Comparison of ENCODE assay signal across 20 cellular contexts in the genomic region with DNA sequence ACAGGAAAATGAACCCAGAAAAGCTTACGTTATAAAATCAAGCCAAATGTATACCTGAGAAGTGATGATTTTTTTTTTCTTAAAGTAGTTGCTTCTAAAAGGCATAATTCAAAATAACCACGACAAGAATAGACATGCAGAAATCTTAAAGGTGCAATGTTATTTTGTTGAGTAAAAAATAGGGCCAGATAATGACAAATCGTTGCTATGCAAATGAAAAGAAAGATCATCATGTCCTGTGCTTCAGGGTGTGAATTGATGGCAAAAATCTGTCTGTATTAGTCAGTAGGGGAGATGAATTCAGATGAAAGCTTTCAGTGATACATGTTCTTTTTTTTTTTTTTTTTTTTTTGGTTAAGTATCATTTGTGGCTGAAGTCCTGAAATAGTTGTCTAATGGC. TPM values are rescaled to one million over a fixed set of nuclear protein-coding genes. Genes with fewer than 3 reads are reported as not detected.
DNase-seq lines count a peak whose midpoint lies in the region; ATAC-seq and TF ChIP-seq lines count a peak whose summit lies in the region.
"Had no signal": no experiment of that assay in that cellular context is flagged by ENCODE, and none has a peak within 500 bp of the region (broad histone marks: within the 10 kb centered on the region; RNA-seq: fewer than 3 reads in every experiment).

No MANE protein-coding gene starts in this region.

- H3K9me3 ChIP-seq in SJSA1 (replicated peaks) (no peaks in the 10 kb centered on the region), suprapubic skin (no peaks in the 10 kb centered on the region)
- H3K9me3 ChIP-seq: A549, BLaER1, HAP-1 had no signal

- H3K27me3 ChIP-seq in SJSA1 (replicated peaks) (no peaks in the 10 kb centered on the region), foreskin keratinocyte (no peaks in the 10 kb centered on the region), suprapubic skin (no peaks in the 10 kb centered on the region)
- H3K27me3 ChIP-seq: BLaER1 had no signal

- DNase-seq in Ammon's horn (ENCODE audit: low spot score) (peak; percentile 23), SJSA1 (ENCODE audit: low read depth in 1 of 2, low spot score in 2 of 2) (no peak), foreskin keratinocyte (peak in 1 of 2 donors; percentile 47), suprapubic skin (ENCODE audit: low spot score in 2 of 2) (no peak), NCI-H1105 (lab: John Stamatoyannopoulos, UW) (no peak), GM03348 (ENCODE audit: low spot score) (no peak)
- DNase-seq: AML-193; CD4-positive, alpha-beta memory T cell; DMS153; DMS79; GF-D8; GM23248; KBM-7 had no signal

- TF ChIP-seq CTCF in foreskin keratinocyte (conservative IDR thresholded peaks at IDR 0.05) (no peak), suprapubic skin (IDR thresholded peaks at IDR 0.05) (no peak)

- TF ChIP-seq POLR2A in suprapubic skin (IDR thresholded peaks at IDR 0.05) = no peak

- H3K27ac ChIP-seq in SJSA1 = peak overlapping the region; percentile 88
- H3K27ac ChIP-seq in foreskin keratinocyte = no peak overlapping the region
- peak overlapping the region; percentile 79 for H3K27ac ChIP-seq in suprapubic skin
- H3K27ac ChIP-seq: 22Rv1, A549, BLaER1, GM23248 had no signal

- H3K36me3 ChIP-seq in SJSA1 = no peaks in the 10 kb centered on the region
- H3K36me3 ChIP-seq in suprapubic skin = no peaks in the 10 kb centered on the region
- H3K36me3 ChIP-seq: BLaER1, HAP-1 had no signal

- 47% methylated on average over 3 of the region's 3 CpGs for WGBS in suprapubic skin

- H3K4me3 ChIP-seq in SJSA1 (no peak overlapping the region), suprapubic skin (no peak overlapping the region)
- H3K4me3 ChIP-seq: A549, BLaER1, GM12878, GM23248, HAP-1 had no signal

- ATAC-seq in foreskin keratinocyte (peak; percentile 45), HG03095 (IDR thresholded peaks at IDR 0.05; ENCODE audit: unreplicated experiment) (no peak)
- ATAC-seq: A549, GM12878 had no signal

- peaks cover 60% of the 10 kb centered on the region for H3K4me1 ChIP-seq in SJSA1 (replicated peaks)
- H3K4me1 ChIP-seq in foreskin keratinocyte = peaks cover 15% of the 10 kb centered on the region
- peaks cover 29% of the 10 kb centered on the region for H3K4me1 ChIP-seq in suprapubic skin
- H3K4me1 ChIP-seq: A549, BLaER1, HAP-1 had no signal

- TF ChIP-seq EP300 in suprapubic skin (IDR thresholded peaks at IDR 0.05) = no peak

RNA-seq across cellular contexts. Expression of gene LYPD6B, which starts 24.0 kb away (rescaled TPM):
- 35.7 and 43.3 TPM in 2 replicates for total RNA-seq in SJSA1 (2014; rRNA removed; shearing (Covaris generic))
- total RNA-seq in foreskin keratinocyte = 5.2 and 7.7 TPM in 2 replicates
- 5.8 and 8.8 TPM in 2 replicates for polyA plus RNA-seq in foreskin keratinocyte
- total RNA-seq in suprapubic skin = 100 to 1,000 TPM in 2 of 4 donors, 10 to 100 TPM in 2; 83.7 to 129 (median 97.7) TPM
- total RNA-seq: CD4-positive, alpha-beta memory T cell had no signal
- polyA plus RNA-seq: A549; CD14-positive monocyte; CD4-positive, alpha-beta memory T cell had no signal
